16 cellular contexts compared by ENCODE assay signal in genomic region chr4:3780347-3781171, GRCh38. TPM values are rescaled to one million over a fixed set of nuclear protein-coding genes. Genes with fewer than 3 reads are reported as not detected.
DNase-seq lines count a peak whose midpoint lies in the region; ATAC-seq lines count a peak whose summit lies in the region.
"Had no signal": no experiment of that assay in that cellular context is flagged by ENCODE, and none has a peak within 500 bp of the region (broad histone marks: within the 10 kb centered on the region; RNA-seq: fewer than 3 reads in every experiment).

No MANE protein-coding gene starts in this region.

- no peak for ATAC-seq in esophagus mucosa
- ATAC-seq: heart right ventricle had no signal

- DNase-seq in NCI-H1417 (lab: John Stamatoyannopoulos, UW) (peak in 2 of 3 experiments; percentile 43 to 45), NCI-H1417 treated with DMSO at 0.1 percent for 48 hours (lab: John Stamatoyannopoulos, UW) (no peak), DMS79 (lab: John Stamatoyannopoulos, UW) (peak; percentile 32), NCI-H510A treated with DMSO at 0.1 percent for 48 hours (lab: John Stamatoyannopoulos, UW) (peak; percentile 43), islet precursor cell (peak; percentile 94), RPMI8226 (no peak)
- no peak for DNase-seq in stimulated activated CD4-positive, alpha-beta T cell treated with anti-CD3 and anti-CD28 coated beads, Interleukin-4, amount 100 ng/mL, for 4 hours
- DNase-seq: activated CD4-positive, alpha-beta T cell treated with anti-CD3 and anti-CD28 coated beads for 1 hour; HCEC 1CT; heart right ventricle; NCI-H524 treated with DMSO at 0.1 percent for 48 hours; nucleus accumbens; tibial artery had no signal

RNA-seq across cellular contexts. Expression of gene ADRA2C, which starts 14.4 kb away (rescaled TPM):
- total RNA-seq in esophagus mucosa: 0.60 TPM
- total RNA-seq: mononuclear cell; T-helper 2 cell treated with Interferon-gamma antibody and Interleukin-4, amounts not matched to agents 100 ng/mL and 5 ng/mL, for 36 hours had no signal

Comparison
In these comparisons a context has a peak if more than half of its experiments do, and no peak if none do; other contexts are left out.
1. DNase-seq: peak in NCI-H1417 (2 of 3), DMS79 (single experiment), NCI-H510A treated with DMSO at 0.1 percent for 48 hours (single experiment) and islet precursor cell (single experiment); none in NCI-H1417 treated with DMSO at 0.1 percent for 48 hours (single experiment), stimulated activated CD4-positive, alpha-beta T cell treated with anti-CD3 and anti-CD28 coated beads, Interleukin-4, amount 100 ng/mL, for 4 hours (0 of 2) and RPMI8226 (single experiment).